ENCODE assay signal across 8 cellular contexts in the genomic region with DNA sequence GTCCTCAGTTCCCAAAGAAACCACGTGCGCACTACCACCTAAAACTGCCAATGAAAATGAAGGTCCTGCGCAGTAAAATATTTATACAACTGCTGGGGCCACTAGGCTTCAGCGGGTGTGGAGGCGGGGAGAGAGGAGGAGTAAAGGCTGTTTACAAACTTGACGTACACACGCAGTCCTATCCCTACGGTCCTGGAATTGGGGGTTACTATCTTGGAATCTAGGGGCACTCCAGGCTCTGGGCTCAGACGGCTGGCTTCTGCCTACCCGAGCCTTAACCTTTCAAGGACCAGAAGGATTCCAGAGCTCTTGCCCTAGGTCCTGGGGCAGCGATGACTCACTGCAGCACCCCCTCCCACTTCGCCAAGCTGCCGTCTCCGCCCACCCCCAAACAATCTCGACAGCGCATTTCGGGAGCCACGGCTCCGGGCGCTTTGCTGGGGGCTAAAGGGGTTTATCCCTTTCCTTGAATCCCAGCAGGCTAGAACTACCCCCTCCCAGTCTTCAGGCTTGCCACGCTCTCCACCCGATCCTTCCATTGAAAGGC. TPM values are rescaled to one million over a fixed set of nuclear protein-coding genes. Genes with fewer than 3 reads are reported as not detected.
DNase-seq lines count a peak whose midpoint lies in the region; ATAC-seq and TF ChIP-seq lines count a peak whose summit lies in the region.

No MANE protein-coding gene starts in this region.

- peaks cover 38% of the 10 kb centered on the region for H3K27me3 Mint-ChIP-seq in CD8-positive, alpha-beta T cell (ENCODE audit: low read depth)
- H3K27me3 Mint-ChIP-seq in activated CD4-positive, alpha-beta memory T cell treated with anti-CD3 and anti-CD28 coated beads for 36 hours: peaks cover 41% of the 10 kb centered on the region

- CTCF ChIA-PET in CD8-positive, alpha-beta T cell (lab: Charles Lee): no interaction called here
- CTCF ChIA-PET in GM10248 (lab: Yijun Ruan, JAX): no interaction called here
- CTCF ChIA-PET in activated CD4-positive, alpha-beta memory T cell treated with anti-CD3 and anti-CD28 coated beads for 36 hours (lab: Charles Lee): no interaction called here

- no peak overlapping the region for H3K4me3 Mint-ChIP-seq in CD8-positive, alpha-beta T cell
- H3K4me3 Mint-ChIP-seq in activated CD4-positive, alpha-beta memory T cell treated with anti-CD3 and anti-CD28 coated beads for 36 hours: no peak overlapping the region

- H3K27me3 ChIP-seq in HUES48 (ENCODE audit: control insufficient read depth, insufficient read depth, low read length) (peaks cover 91% of the 10 kb centered on the region), dorsolateral prefrontal cortex (peaks cover 0 to 64% (median 31%) of the 10 kb centered on the region in 45 donors), spleen (replicated peaks in 1 of 7) (peaks cover 0 to 56% (median 21%) of the 10 kb centered on the region in 7 donors)
- no peaks in the 10 kb centered on the region for H3K27me3 ChIP-seq in CD8-positive, alpha-beta T cell (ENCODE audit: insufficient read depth, low read length)

- no peaks in the 10 kb centered on the region for H3K9me3 Mint-ChIP-seq in CD8-positive, alpha-beta T cell
- no peaks in the 10 kb centered on the region for H3K9me3 Mint-ChIP-seq in activated CD4-positive, alpha-beta memory T cell treated with anti-CD3 and anti-CD28 coated beads for 36 hours

- TF ChIP-seq POLR2A in spleen (IDR thresholded peaks at IDR 0.05): no peak

- peaks cover 11% of the 10 kb centered on the region for H3K4me1 Mint-ChIP-seq in CD8-positive, alpha-beta T cell (ENCODE audit: low read depth)
- peaks cover 8% of the 10 kb centered on the region for H3K4me1 Mint-ChIP-seq in activated CD4-positive, alpha-beta memory T cell treated with anti-CD3 and anti-CD28 coated beads for 36 hours (ENCODE audit: low read depth)

- H3K9me3 ChIP-seq in HUES48 (ENCODE audit: control insufficient read depth, insufficient read depth, low read length) (no peaks in the 10 kb centered on the region), spleen (no peaks in the 10 kb centered on the region)
- H3K9me3 ChIP-seq in CD8-positive, alpha-beta T cell (ENCODE audit: low read length): no peaks in the 10 kb centered on the region

- intact Hi-C loops in dorsolateral prefrontal cortex (cut with DNase I): loop anchor here in 1 of 2 donors (2.0 kb wide), 1 partner anchor 64 kb away; no protein-coding TSS in a partner anchor
- intact Hi-C loops in spleen (cut with DNase I; ENCODE audit: low total_unique reads): loop anchor here (10.0 kb wide), 1 partner anchor 490 kb away; no protein-coding TSS in a partner anchor
- intact Hi-C loops in CD8-positive, alpha-beta T cell (cut with DNase I, micrococcal nuclease): no loop called here
- intact Hi-C loops in activated CD4-positive, alpha-beta memory T cell treated with anti-CD3 and anti-CD28 coated beads for 36 hours (cut with micrococcal nuclease): no loop called here

- H3K36me3 ChIP-seq in HUES48 (ENCODE audit: control insufficient read depth, insufficient read depth, low read length) (no peaks in the 10 kb centered on the region), spleen (peaks cover 0 to 13% (median 0%) of the 10 kb centered on the region in 6 donors)
- no peaks in the 10 kb centered on the region for H3K36me3 ChIP-seq in CD8-positive, alpha-beta T cell (ENCODE audit: insufficient read depth, low read length)

- H3K27ac ChIP-seq in HUES48 (ENCODE audit: low read depth, low read length) (no peak overlapping the region), dorsolateral prefrontal cortex (peak overlapping the region in 58 of 59 donors; percentile 9 to 95 (median 84)), spleen (peak overlapping the region; percentile 69 to 94 (median 85))
- no peak overlapping the region for H3K27ac ChIP-seq in CD8-positive, alpha-beta T cell (ENCODE audit: low read depth, low read length)

- 7 to 12% (median 8%) methylated on average over 19 to 22 of the region's 22 CpGs for WGBS in spleen, 5 donors

- peaks cover 62% of the 10 kb centered on the region for H3K4me1 ChIP-seq in HUES48 (ENCODE audit: control insufficient read depth, insufficient read depth, low read length)
- peaks cover 0 to 42% (median 14%) of the 10 kb centered on the region in 6 donors for H3K4me1 ChIP-seq in spleen
- H3K4me1 ChIP-seq in CD8-positive, alpha-beta T cell (ENCODE audit: insufficient read depth, low read length): no peaks in the 10 kb centered on the region

- H3K9ac ChIP-seq in HUES48 (ENCODE audit: low read depth, low read length): no peak overlapping the region

- H3K36me3 Mint-ChIP-seq in CD8-positive, alpha-beta T cell: no peaks in the 10 kb centered on the region
- no peaks in the 10 kb centered on the region for H3K36me3 Mint-ChIP-seq in activated CD4-positive, alpha-beta memory T cell treated with anti-CD3 and anti-CD28 coated beads for 36 hours

- no peak overlapping the region for H3K27ac Mint-ChIP-seq in CD8-positive, alpha-beta T cell
- no peak overlapping the region for H3K27ac Mint-ChIP-seq in activated CD4-positive, alpha-beta memory T cell treated with anti-CD3 and anti-CD28 coated beads for 36 hours

- DNase-seq in dorsolateral prefrontal cortex (peak in 2 of 10 donors; percentile 15 to 44), left kidney (ENCODE audit: low read depth, low spot score) (peak; percentile 79), spleen (no peak), NCI-H187 (lab: John Stamatoyannopoulos, UW) (no peak), GM10248 (ENCODE audit: extremely low spot score) (no peak)
- no peak for DNase-seq in CD8-positive, alpha-beta T cell
- DNase-seq in activated CD4-positive, alpha-beta memory T cell treated with anti-CD3 and anti-CD28 coated beads for 36 hours: no peak

- ATAC-seq in CD8-positive, alpha-beta T cell: no peak

- H3K4me3 ChIP-seq in HUES48 (ENCODE audit: low read depth, low read length) (peak overlapping the region; percentile 82), dorsolateral prefrontal cortex (peak overlapping the region; percentile 42 to 79 (median 64)), spleen (peak overlapping the region; percentile 45 to 72 (median 52))
- no peak overlapping the region for H3K4me3 ChIP-seq in CD8-positive, alpha-beta T cell (ENCODE audit: low read depth, low read length)

- POLR2A ChIA-PET in CD8-positive, alpha-beta T cell (lab: Charles Lee): no interaction called here
- POLR2A ChIA-PET in GM10248 (lab: Yijun Ruan, JAX): no interaction called here
- POLR2A ChIA-PET in activated CD4-positive, alpha-beta memory T cell treated with anti-CD3 and anti-CD28 coated beads for 36 hours (lab: Charles Lee): no interaction called here

- TF ChIP-seq CTCF in dorsolateral prefrontal cortex (IDR thresholded peaks at IDR 0.05 in 54 of 56, conservative IDR thresholded peaks at IDR 0.05 in 2 of 56; ENCODE audit: low read depth in 1 of 56, partially characterized antibody in 56 of 56) (no peak), spleen (IDR thresholded peaks at IDR 0.05 in 8 of 11, conservative IDR thresholded peaks at IDR 0.05 in 3 of 11) (no peak), GM10248 (IDR thresholded peaks at IDR 0.05; ENCODE audit: control extremely low read depth, extremely low read depth, low read depth, missing control alignments) (no peak)
- TF ChIP-seq CTCF in CD8-positive, alpha-beta T cell (IDR thresholded peaks at IDR 0.05): no peak

RNA-seq across cellular contexts. Expression of a gene that starts 3.0 kb away (rescaled TPM):
- 10 to 100 TPM in 85 of 120 experiments, 1 to 10 TPM in 35; 3.5 to 97.3 (median 15.1) TPM for total RNA-seq in dorsolateral prefrontal cortex
- total RNA-seq in spleen: 100 to 1,000 TPM in 1 of 7 donors, 10 to 100 TPM in 6; 28.8 to 112 (median 62.2) TPM
- 10 to 100 TPM in 2 of 3 donors, 1 to 10 TPM in 1; 9.1 to 19.5 (median 15.4) TPM for polyA plus RNA-seq in spleen
- not detected for total RNA-seq in CD8-positive, alpha-beta T cell
- total RNA-seq in activated CD4-positive, alpha-beta memory T cell treated with anti-CD3 and anti-CD28 coated beads for 36 hours: not detected

Comparison
In these comparisons a context has a peak if more than half of its experiments do, and no peak if none do; other contexts are left out.
1. H3K27ac ChIP-seq: peak in dorsolateral prefrontal cortex (58 of 59) and spleen (8 of 8); none in HUES48 (single experiment) and CD8-positive, alpha-beta T cell (single experiment).
2. RNA of a gene that starts 3.0 kb away (total RNA-seq): 28.8 to 112 TPM in spleen and 3.5 to 97.3 TPM in dorsolateral prefrontal cortex; not detected in CD8-positive, alpha-beta T cell and not detected in activated CD4-positive, alpha-beta memory T cell treated with anti-CD3 and anti-CD28 coated beads for 36 hours; every median in the first group is over 4 times any median in the second.